Comparison of ENCODE assay signal across 8 cellular contexts in genomic region chr19:35995655-35995993, GRCh38. TPM values are rescaled to one million over a fixed set of nuclear protein-coding genes. Genes with fewer than 3 reads are reported as not detected.
DNase-seq lines count a peak whose midpoint lies in the region; ATAC-seq, FAIRE-seq and TF ChIP-seq lines count a peak whose summit lies in the region.

No MANE protein-coding gene starts in this region.

- H3K4me3 ChIP-seq in astrocyte (ENCODE audit: insufficient read depth, low read depth, low read length) (peak overlapping the region; percentile 76), iPS-18a (ENCODE audit: low read length) (peak overlapping the region; percentile 86), spleen (peak overlapping the region; percentile 81 to 99 (median 92))

- 0 to 3% (median 2%) methylated on average over 5 to 18 of the region's 18 CpGs for WGBS in spleen, 5 donors

- H3K9ac ChIP-seq in astrocyte (ENCODE audit: low read length) (peak overlapping the region; percentile 71), iPS-18a (ENCODE audit: low read length) (peak overlapping the region; percentile 39)

- no peaks in the 10 kb centered on the region for H3K9me3 Mint-ChIP-seq in astrocyte (ENCODE audit: unreplicated experiment)

- DNase-seq in activated T-cell treated with anti-CD3 and anti-CD28 coated beads for 48 hours (ENCODE audit: low read depth) (peak; percentile 38), activated T-cell treated with anti-CD3 and anti-CD28 coated beads for 4 hours (no peak), NCI-H82 treated with DMSO at 0.1 percent for 48 hours (lab: John Stamatoyannopoulos, UW; ENCODE audit: unreplicated experiment) (peak; percentile 8), astrocyte (ENCODE audit: low read depth) (no peak), spleen (peak; percentile 85), A172 (ENCODE audit: low spot score) (no peak)

- peaks cover 21% of the 10 kb centered on the region for H3K79me2 ChIP-seq in astrocyte (ENCODE audit: insufficient read depth, low read length)

- intact Hi-C loops in spleen (cut with DNase I; ENCODE audit: low total_unique reads) = no loop called here

- no peaks in the 10 kb centered on the region for H3K36me3 Mint-ChIP-seq in astrocyte (ENCODE audit: low read depth, unreplicated experiment)

- H3K27ac ChIP-seq in astrocyte (ENCODE audit: low read depth, low read length) = no peak overlapping the region
- no peak overlapping the region for H3K27ac ChIP-seq in iPS-18a (ENCODE audit: low read length)
- H3K27ac ChIP-seq in spleen = peak overlapping the region; percentile 79 to 93 (median 90)

- no peak for TF ChIP-seq POLR2A in spleen (IDR thresholded peaks at IDR 0.05)

- no peaks in the 10 kb centered on the region for H3K27me3 ChIP-seq in astrocyte (ENCODE audit: insufficient read depth, low read length)
- no peaks in the 10 kb centered on the region for H3K27me3 ChIP-seq in iPS-18a (ENCODE audit: control insufficient read depth, insufficient read depth, low read length)
- no peaks in the 10 kb centered on the region for H3K27me3 ChIP-seq in spleen (replicated peaks in 1 of 7)

- H3K9me3 ChIP-seq in astrocyte (ENCODE audit: insufficient read depth, low read depth, low read length) (no peaks in the 10 kb centered on the region), iPS-18a (ENCODE audit: control insufficient read depth, low read depth, low read length) (no peaks in the 10 kb centered on the region), spleen (no peaks in the 10 kb centered on the region)

- peak overlapping the region; percentile 100 for H2AFZ ChIP-seq in astrocyte (ENCODE audit: low read depth, low read length)

- ATAC-seq in HG02840 (IDR thresholded peaks at IDR 0.05; ENCODE audit: low FRiP score, unreplicated experiment) = peak; percentile 28

- H3K36me3 ChIP-seq in astrocyte (ENCODE audit: insufficient read depth, low read length) (no peaks in the 10 kb centered on the region), iPS-18a (ENCODE audit: control insufficient read depth, low read depth, low read length) (no peaks in the 10 kb centered on the region), spleen (peaks cover 0 to 23% (median 9%) of the 10 kb centered on the region in 6 donors)

- H3K27ac Mint-ChIP-seq in astrocyte (ENCODE audit: unreplicated experiment) = peak overlapping the region; percentile 83

- H3K4me3 Mint-ChIP-seq in astrocyte (ENCODE audit: unreplicated experiment) = peak overlapping the region; percentile 92

- peaks cover 12% of the 10 kb centered on the region for H3K4me1 ChIP-seq in astrocyte (ENCODE audit: insufficient read depth, low read length)
- no peaks in the 10 kb centered on the region for H3K4me1 ChIP-seq in iPS-18a (ENCODE audit: control insufficient read depth, low read depth, low read length)
- peaks cover 16 to 65% (median 39%) of the 10 kb centered on the region in 6 donors for H3K4me1 ChIP-seq in spleen

- H3K4me1 Mint-ChIP-seq in astrocyte (ENCODE audit: low read depth, unreplicated experiment) = peaks cover 10% of the 10 kb centered on the region

- peak overlapping the region; percentile 95 for H3K4me2 ChIP-seq in astrocyte (ENCODE audit: low read length)

- peaks cover 26% of the 10 kb centered on the region for H4K20me1 ChIP-seq in astrocyte (ENCODE audit: insufficient read depth, low read length)

- FAIRE-seq in astrocyte (lab: Jason Lieb, UNC) = no peak

- TF ChIP-seq CTCF in astrocyte (IDR thresholded peaks at IDR 0.05; ENCODE audit: insufficient read depth, low read depth, low read length) (no peak), spleen (IDR thresholded peaks at IDR 0.05 in 8 of 11, conservative IDR thresholded peaks at IDR 0.05 in 3 of 11) (no peak)

- H3K27me3 Mint-ChIP-seq in astrocyte (ENCODE audit: low read depth, unreplicated experiment) = peaks cover 2% of the 10 kb centered on the region

RNA-seq across cellular contexts. Expression of gene SDHAF1, which starts 0.6 kb away (rescaled TPM):
- 8.8 and 10.9 TPM in 2 replicates for total RNA-seq in astrocyte
- total RNA-seq in spleen = 10 to 100 TPM; 14.6 to 34.8 (median 16.3) TPM
- polyA plus RNA-seq in spleen = 10 to 100 TPM; 26.5 to 35.6 (median 33.6) TPM
- total RNA-seq in A172 (2014; rRNA removed; shearing (Covaris generic)) = 20.4 and 24.6 TPM in 2 replicates

RNA-seq across cellular contexts. Expression of gene SYNE4, which starts 13.0 kb away (rescaled TPM):
- total RNA-seq in astrocyte (0.53 and 1.1 TPM in 2 replicates), spleen (1 to 10 TPM in 4 of 7 donors, under 1 TPM in 2, not detected in 1; 0.54 to 1.6 (median 1.0) TPM)
- under 1 TPM; 0.70 to 0.89 (median 0.85) TPM for polyA plus RNA-seq in spleen
- 0.12 and 0.29 TPM in 2 replicates for total RNA-seq in A172 (2014; rRNA removed; shearing (Covaris generic))

RNA-seq across cellular contexts. Expression of gene ALKBH6, which starts 18.4 kb away (rescaled TPM):
- total RNA-seq in astrocyte (25.9 and 27.3 TPM in 2 replicates), spleen (10 to 100 TPM; 22.6 to 65.3 (median 28.3) TPM)
- 10 to 100 TPM; 21.3 to 26.6 (median 24.3) TPM for polyA plus RNA-seq in spleen
- 38.3 and 43.4 TPM in 2 replicates for total RNA-seq in A172 (2014; rRNA removed; shearing (Covaris generic))

RNA-seq across cellular contexts. Expression of gene CLIP3, which starts 37.0 kb away (rescaled TPM):
- total RNA-seq in astrocyte (55.4 and 57.4 TPM in 2 replicates), spleen (10 to 100 TPM in 5 of 7 donors, 1 to 10 TPM in 2; 6.8 to 18.0 (median 13.5) TPM)
- polyA plus RNA-seq in spleen = 1 to 10 TPM; 2.7 to 3.2 (median 3.1) TPM
- 5.7 and 6.7 TPM in 2 replicates for total RNA-seq in A172 (2014; rRNA removed; shearing (Covaris generic))

RNA-seq across cellular contexts. Expression of gene THAP8, which starts 58.5 kb away (rescaled TPM):
- 5.0 and 6.0 TPM in 2 replicates for total RNA-seq in astrocyte
- total RNA-seq in spleen = 1 to 10 TPM; 3.5 to 7.9 (median 5.1) TPM
- polyA plus RNA-seq in spleen = 1 to 10 TPM; 2.4 to 7.1 (median 4.4) TPM
- total RNA-seq in A172 (2014; rRNA removed; shearing (Covaris generic)) = 7.3 and 13.6 TPM in 2 replicates

Comparison
In these comparisons a context has a peak if more than half of its experiments do, and no peak if none do; other contexts are left out.
1. DNase-seq: peak in activated T-cell treated with anti-CD3 and anti-CD28 coated beads for 48 hours (single experiment), NCI-H82 treated with DMSO at 0.1 percent for 48 hours (single experiment) and spleen (single experiment); none in activated T-cell treated with anti-CD3 and anti-CD28 coated beads for 4 hours (single experiment), astrocyte (single experiment) and A172 (single experiment).
2. H3K27ac ChIP-seq: peak in spleen (8 of 8); none in astrocyte (single experiment) and iPS-18a (single experiment).
3. Peak in every context shown above with its lines, with median percentiles within 50 percentile points of each other: H3K4me3 ChIP-seq.